ENCODE assay signal across 1 cellular context in the genomic region with DNA sequence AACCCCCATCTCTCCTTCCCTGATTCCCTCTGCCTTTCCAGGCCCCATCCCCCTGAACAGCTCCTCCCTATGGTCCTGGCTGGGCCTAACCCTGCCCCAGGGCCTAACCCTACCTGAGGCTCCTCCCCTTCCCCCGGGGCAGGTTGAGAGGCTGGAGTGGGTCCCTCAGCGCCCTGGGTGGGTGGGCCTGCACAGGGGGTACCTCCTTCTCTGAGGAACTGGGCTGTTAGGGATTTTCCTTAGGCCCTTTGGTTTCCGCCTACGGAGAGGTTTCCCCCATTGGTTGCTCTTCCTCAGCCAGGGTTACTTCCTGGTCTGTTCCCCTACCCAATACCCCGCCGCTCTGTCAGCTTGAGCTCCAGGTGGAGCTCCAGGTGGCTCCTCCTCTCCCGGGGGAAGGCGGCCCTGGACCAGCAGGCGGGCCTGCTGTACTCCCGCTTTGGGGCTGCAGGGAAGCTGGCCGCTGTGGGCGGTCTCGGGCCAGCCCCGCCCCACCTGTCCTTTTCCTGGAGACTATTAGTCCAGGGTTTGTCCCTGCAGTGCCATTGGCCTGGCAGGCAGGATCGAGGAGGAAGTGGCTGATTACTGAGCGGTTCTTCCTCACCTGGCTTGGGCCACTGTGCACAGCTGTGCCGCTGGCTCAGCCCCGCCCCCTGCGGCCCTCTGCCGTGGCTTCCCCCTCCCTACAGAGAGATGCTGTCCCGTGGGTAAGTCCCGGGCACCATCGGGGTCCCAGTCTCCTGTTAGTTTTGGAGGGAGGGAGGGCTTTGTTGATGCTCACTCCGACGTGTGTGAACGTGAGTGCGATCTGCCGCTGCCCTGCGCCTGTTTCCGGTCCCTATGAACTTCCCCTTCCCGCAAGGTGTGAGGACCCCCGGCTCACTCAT.
TF ChIP-seq lines count a peak whose summit lies in the region.

No MANE protein-coding gene starts in this region.

TF ChIP-seq in GM12878, 131 proteins besides CTCF, POLR2A, EP300 and RAD21 (continued from another document and continues in another):
- TF ChIP-seq ESRRA (IDR thresholded peaks at IDR 0.05; ENCODE audit: low read length): no peak
- TF ChIP-seq STAT1 (conservative IDR thresholded peaks at IDR 0.05): no peak
- peak; percentile 34; the same call in 1 of the 2 replicates for TF ChIP-seq POLR2AphosphoS5 (IDR thresholded peaks at IDR 0.05; ENCODE audit: low read length)
- TF ChIP-seq KLF5 (IDR thresholded peaks at IDR 0.05; ENCODE audit: partially characterized antibody): no peak
- no peak for TF ChIP-seq SMAD5 (IDR thresholded peaks at IDR 0.05; ENCODE audit: low read depth)
- TF ChIP-seq MTA3 (IDR thresholded peaks at IDR 0.05; ENCODE audit: borderline replicate concordance, low read length): no peak
- TF ChIP-seq NR2C1 (IDR thresholded peaks at IDR 0.05): no peak
- TF ChIP-seq RELA (IDR thresholded peaks at IDR 0.05; ENCODE audit: borderline replicate concordance, partially characterized antibody): no peak
- TF ChIP-seq ZNF217 (IDR thresholded peaks at IDR 0.05): no peak
- peak; percentile 58 to 67; a peak in 2 of 4 replicates for TF ChIP-seq BHLHE40 (IDR thresholded peaks at IDR 0.05; ENCODE audit: borderline replicate concordance in 1 of 2, low read depth in 2 of 2, low read length in 1 of 2)
- no peak for TF ChIP-seq YBX1 (IDR thresholded peaks at IDR 0.05)
- no peak for TF ChIP-seq BMI1 (IDR thresholded peaks at IDR 0.05; ENCODE audit: borderline replicate concordance)
- no peak for TF ChIP-seq MEF2A (IDR thresholded peaks at IDR 0.05; ENCODE audit: insufficient read depth, low read depth, low read length)
- no peak for TF ChIP-seq CBX5 (IDR thresholded peaks at IDR 0.05; ENCODE audit: low read depth)
- no peak for TF ChIP-seq FOXK2 (IDR thresholded peaks at IDR 0.05)
- TF ChIP-seq, protein P1, sequence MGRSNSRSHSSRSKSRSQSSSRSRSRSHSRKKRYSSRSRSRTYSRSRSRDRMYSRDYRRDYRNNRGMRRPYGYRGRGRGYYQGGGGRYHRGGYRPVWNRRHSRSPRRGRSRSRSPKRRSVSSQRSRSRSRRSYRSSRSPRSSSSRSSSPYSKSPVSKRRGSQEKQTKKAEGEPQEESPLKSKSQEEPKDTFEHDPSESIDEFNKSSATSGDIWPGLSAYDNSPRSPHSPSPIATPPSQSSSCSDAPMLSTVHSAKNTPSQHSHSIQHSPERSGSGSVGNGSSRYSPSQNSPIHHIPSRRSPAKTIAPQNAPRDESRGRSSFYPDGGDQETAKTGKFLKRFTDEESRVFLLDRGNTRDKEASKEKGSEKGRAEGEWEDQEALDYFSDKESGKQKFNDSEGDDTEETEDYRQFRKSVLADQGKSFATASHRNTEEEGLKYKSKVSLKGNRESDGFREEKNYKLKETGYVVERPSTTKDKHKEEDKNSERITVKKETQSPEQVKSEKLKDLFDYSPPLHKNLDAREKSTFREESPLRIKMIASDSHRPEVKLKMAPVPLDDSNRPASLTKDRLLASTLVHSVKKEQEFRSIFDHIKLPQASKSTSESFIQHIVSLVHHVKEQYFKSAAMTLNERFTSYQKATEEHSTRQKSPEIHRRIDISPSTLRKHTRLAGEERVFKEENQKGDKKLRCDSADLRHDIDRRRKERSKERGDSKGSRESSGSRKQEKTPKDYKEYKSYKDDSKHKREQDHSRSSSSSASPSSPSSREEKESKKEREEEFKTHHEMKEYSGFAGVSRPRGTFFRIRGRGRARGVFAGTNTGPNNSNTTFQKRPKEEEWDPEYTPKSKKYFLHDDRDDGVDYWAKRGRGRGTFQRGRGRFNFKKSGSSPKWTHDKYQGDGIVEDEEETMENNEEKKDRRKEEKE (IDR thresholded peaks at IDR 0.05): no peak
- no peak for TF ChIP-seq RUNX3 (IDR thresholded peaks at IDR 0.05; ENCODE audit: low read length)
- no peak for TF ChIP-seq SP1 (IDR thresholded peaks at IDR 0.05; ENCODE audit: low read depth, low read length)
- no peak for TF ChIP-seq SREBF1 (IDR thresholded peaks at IDR 0.05; ENCODE audit: low read length)
- TF ChIP-seq ZNF384 (IDR thresholded peaks at IDR 0.05; ENCODE audit: borderline replicate concordance, low read depth, low read length): no peak
- TF ChIP-seq, protein P2, sequence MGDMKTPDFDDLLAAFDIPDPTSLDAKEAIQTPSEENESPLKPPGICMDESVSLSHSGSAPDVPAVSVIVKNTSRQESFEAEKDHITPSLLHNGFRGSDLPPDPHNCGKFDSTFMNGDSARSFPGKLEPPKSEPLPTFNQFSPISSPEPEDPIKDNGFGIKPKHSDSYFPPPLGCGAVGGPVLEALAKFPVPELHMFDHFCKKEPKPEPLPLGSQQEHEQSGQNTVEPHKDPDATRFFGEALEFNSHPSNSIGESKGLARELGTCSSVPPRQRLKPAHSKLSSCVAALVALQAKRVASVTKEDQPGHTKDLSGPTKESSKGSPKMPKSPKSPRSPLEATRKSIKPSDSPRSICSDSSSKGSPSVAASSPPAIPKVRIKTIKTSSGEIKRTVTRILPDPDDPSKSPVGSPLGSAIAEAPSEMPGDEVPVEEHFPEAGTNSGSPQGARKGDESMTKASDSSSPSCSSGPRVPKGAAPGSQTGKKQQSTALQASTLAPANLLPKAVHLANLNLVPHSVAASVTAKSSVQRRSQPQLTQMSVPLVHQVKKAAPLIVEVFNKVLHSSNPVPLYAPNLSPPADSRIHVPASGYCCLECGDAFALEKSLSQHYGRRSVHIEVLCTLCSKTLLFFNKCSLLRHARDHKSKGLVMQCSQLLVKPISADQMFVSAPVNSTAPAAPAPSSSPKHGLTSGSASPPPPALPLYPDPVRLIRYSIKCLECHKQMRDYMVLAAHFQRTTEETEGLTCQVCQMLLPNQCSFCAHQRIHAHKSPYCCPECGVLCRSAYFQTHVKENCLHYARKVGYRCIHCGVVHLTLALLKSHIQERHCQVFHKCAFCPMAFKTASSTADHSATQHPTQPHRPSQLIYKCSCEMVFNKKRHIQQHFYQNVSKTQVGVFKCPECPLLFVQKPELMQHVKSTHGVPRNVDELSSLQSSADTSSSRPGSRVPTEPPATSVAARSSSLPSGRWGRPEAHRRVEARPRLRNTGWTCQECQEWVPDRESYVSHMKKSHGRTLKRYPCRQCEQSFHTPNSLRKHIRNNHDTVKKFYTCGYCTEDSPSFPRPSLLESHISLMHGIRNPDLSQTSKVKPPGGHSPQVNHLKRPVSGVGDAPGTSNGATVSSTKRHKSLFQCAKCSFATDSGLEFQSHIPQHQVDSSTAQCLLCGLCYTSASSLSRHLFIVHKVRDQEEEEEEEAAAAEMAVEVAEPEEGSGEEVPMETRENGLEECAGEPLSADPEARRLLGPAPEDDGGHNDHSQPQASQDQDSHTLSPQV (IDR thresholded peaks at IDR 0.05): no peak
- TF ChIP-seq PAX5 (IDR thresholded peaks at IDR 0.05; ENCODE audit: borderline replicate concordance, low read depth, low read length): no peak
- no peak; the same call in 1 of the 2 replicates for TF ChIP-seq NR2F1 (conservative IDR thresholded peaks at IDR 0.05)
- TF ChIP-seq HDGF (IDR thresholded peaks at IDR 0.05): peak; percentile 16; the same call in 1 of the 2 replicates
- TF ChIP-seq CREB1 (IDR thresholded peaks at IDR 0.05; ENCODE audit: low read depth): no peak
- no peak for TF ChIP-seq HCFC1 (IDR thresholded peaks at IDR 0.05; ENCODE audit: low read length)
- TF ChIP-seq, protein P3, sequence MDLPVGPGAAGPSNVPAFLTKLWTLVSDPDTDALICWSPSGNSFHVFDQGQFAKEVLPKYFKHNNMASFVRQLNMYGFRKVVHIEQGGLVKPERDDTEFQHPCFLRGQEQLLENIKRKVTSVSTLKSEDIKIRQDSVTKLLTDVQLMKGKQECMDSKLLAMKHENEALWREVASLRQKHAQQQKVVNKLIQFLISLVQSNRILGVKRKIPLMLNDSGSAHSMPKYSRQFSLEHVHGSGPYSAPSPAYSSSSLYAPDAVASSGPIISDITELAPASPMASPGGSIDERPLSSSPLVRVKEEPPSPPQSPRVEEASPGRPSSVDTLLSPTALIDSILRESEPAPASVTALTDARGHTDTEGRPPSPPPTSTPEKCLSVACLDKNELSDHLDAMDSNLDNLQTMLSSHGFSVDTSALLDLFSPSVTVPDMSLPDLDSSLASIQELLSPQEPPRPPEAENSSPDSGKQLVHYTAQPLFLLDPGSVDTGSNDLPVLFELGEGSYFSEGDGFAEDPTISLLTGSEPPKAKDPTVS (IDR thresholded peaks at IDR 0.05; ENCODE audit: low read depth, low read length): no peak
- no peak for TF ChIP-seq SUZ12 (IDR thresholded peaks at IDR 0.05; ENCODE audit: unreplicated experiment)
- TF ChIP-seq EED (IDR thresholded peaks at IDR 0.05; ENCODE audit: low read depth): peak; percentile 83
- no peak for TF ChIP-seq KDM1A (IDR thresholded peaks at IDR 0.05; ENCODE audit: borderline replicate concordance)
- TF ChIP-seq EZH2 (IDR thresholded peaks at IDR 0.05; ENCODE audit: borderline replicate concordance, control insufficient read depth, low read depth, low read length): no peak
- no peak for TF ChIP-seq KAT2A (conservative IDR thresholded peaks at IDR 0.05; ENCODE audit: control insufficient read depth, low read depth, low read length)
- TF ChIP-seq, protein P4, sequence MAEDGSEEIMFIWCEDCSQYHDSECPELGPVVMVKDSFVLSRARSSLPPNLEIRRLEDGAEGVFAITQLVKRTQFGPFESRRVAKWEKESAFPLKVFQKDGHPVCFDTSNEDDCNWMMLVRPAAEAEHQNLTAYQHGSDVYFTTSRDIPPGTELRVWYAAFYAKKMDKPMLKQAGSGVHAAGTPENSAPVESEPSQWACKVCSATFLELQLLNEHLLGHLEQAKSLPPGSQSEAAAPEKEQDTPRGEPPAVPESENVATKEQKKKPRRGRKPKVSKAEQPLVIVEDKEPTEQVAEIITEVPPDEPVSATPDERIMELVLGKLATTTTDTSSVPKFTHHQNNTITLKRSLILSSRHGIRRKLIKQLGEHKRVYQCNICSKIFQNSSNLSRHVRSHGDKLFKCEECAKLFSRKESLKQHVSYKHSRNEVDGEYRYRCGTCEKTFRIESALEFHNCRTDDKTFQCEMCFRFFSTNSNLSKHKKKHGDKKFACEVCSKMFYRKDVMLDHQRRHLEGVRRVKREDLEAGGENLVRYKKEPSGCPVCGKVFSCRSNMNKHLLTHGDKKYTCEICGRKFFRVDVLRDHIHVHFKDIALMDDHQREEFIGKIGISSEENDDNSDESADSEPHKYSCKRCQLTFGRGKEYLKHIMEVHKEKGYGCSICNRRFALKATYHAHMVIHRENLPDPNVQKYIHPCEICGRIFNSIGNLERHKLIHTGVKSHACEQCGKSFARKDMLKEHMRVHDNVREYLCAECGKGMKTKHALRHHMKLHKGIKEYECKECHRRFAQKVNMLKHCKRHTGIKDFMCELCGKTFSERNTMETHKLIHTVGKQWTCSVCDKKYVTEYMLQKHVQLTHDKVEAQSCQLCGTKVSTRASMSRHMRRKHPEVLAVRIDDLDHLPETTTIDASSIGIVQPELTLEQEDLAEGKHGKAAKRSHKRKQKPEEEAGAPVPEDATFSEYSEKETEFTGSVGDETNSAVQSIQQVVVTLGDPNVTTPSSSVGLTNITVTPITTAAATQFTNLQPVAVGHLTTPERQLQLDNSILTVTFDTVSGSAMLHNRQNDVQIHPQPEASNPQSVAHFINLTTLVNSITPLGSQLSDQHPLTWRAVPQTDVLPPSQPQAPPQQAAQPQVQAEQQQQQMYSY (CRISPR knock-in tag; IDR thresholded peaks at IDR 0.05): no peak
- TF ChIP-seq RB1 (IDR thresholded peaks at IDR 0.05; ENCODE audit: borderline replicate concordance): no peak
- TF ChIP-seq, protein P5, sequence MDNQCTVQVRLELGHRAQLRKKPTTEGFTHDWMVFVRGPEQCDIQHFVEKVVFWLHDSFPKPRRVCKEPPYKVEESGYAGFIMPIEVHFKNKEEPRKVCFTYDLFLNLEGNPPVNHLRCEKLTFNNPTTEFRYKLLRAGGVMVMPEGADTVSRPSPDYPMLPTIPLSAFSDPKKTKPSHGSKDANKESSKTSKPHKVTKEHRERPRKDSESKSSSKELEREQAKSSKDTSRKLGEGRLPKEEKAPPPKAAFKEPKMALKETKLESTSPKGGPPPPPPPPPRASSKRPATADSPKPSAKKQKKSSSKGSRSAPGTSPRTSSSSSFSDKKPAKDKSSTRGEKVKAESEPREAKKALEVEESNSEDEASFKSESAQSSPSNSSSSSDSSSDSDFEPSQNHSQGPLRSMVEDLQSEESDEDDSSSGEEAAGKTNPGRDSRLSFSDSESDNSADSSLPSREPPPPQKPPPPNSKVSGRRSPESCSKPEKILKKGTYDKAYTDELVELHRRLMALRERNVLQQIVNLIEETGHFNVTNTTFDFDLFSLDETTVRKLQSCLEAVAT (IDR thresholded peaks at IDR 0.05): no peak; the same call in 1 of the 2 replicates
- no peak for TF ChIP-seq ZZZ3 (IDR thresholded peaks at IDR 0.05; ENCODE audit: control insufficient read depth, insufficient read length, low read depth)
- no peak for TF ChIP-seq RAD51 (IDR thresholded peaks at IDR 0.05)
- TF ChIP-seq RFX5 (IDR thresholded peaks at IDR 0.05; ENCODE audit: low read depth, low read length): no peak
- no peak for TF ChIP-seq PAX8 (IDR thresholded peaks at IDR 0.05)
- no peak for TF ChIP-seq ZNF207 (IDR thresholded peaks at IDR 0.05; ENCODE audit: borderline replicate concordance)
- TF ChIP-seq, protein P6, sequence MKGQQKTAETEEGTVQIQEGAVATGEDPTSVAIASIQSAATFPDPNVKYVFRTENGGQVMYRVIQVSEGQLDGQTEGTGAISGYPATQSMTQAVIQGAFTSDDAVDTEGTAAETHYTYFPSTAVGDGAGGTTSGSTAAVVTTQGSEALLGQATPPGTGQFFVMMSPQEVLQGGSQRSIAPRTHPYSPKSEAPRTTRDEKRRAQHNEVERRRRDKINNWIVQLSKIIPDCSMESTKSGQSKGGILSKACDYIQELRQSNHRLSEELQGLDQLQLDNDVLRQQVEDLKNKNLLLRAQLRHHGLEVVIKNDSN (IDR thresholded peaks at IDR 0.05; ENCODE audit: borderline replicate concordance, extremely low read length, insufficient read depth, low read depth, low read length): no peak
- peak; percentile 52; the same call in 1 of the 2 replicates for TF ChIP-seq ZBED1 (IDR thresholded peaks at IDR 0.05; ENCODE audit: borderline replicate concordance)
- no peak for TF ChIP-seq CHD4 (IDR thresholded peaks at IDR 0.05)
- TF ChIP-seq IRF4 (IDR thresholded peaks at IDR 0.05; ENCODE audit: low read depth, low read length): no peak
- TF ChIP-seq ETV6 (conservative IDR thresholded peaks at IDR 0.05 in 1 of 2, IDR thresholded peaks at IDR 0.05 in 1 of 2; ENCODE audit: borderline replicate concordance in 1 of 2, low read depth in 1 of 2): peak; percentile 47 to 55; a peak in 2 of 4 replicates
- TF ChIP-seq LARP7 (IDR thresholded peaks at IDR 0.05): peak; percentile 28; the same call in 1 of the 2 replicates
- no peak for TF ChIP-seq POU2F2 (IDR thresholded peaks at IDR 0.05; ENCODE audit: borderline replicate concordance, low read depth, low read length)
- no peak for TF ChIP-seq YY1 (IDR thresholded peaks at IDR 0.05; ENCODE audit: low read depth, low read length)
- peak; percentile 43 for TF ChIP-seq POLR2AphosphoS2 (IDR thresholded peaks at IDR 0.05; ENCODE audit: low read depth, low read length)
- peak; percentile 20; the same call in 1 of the 2 replicates for TF ChIP-seq SIN3A (IDR thresholded peaks at IDR 0.05; ENCODE audit: low read depth, low read length)
- TF ChIP-seq, protein P7, sequence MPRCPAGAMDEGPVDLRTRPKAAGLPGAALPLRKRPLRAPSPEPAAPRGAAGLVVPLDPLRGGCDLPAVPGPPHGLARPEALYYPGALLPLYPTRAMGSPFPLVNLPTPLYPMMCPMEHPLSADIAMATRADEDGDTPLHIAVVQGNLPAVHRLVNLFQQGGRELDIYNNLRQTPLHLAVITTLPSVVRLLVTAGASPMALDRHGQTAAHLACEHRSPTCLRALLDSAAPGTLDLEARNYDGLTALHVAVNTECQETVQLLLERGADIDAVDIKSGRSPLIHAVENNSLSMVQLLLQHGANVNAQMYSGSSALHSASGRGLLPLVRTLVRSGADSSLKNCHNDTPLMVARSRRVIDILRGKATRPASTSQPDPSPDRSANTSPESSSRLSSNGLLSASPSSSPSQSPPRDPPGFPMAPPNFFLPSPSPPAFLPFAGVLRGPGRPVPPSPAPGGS (IDR thresholded peaks at IDR 0.05; ENCODE audit: borderline replicate concordance, insufficient read depth, low read depth, low read length, poor library complexity, severe bottlenecking): no peak
